ENCODE assay signal across 8 cellular contexts in the genomic region with DNA sequence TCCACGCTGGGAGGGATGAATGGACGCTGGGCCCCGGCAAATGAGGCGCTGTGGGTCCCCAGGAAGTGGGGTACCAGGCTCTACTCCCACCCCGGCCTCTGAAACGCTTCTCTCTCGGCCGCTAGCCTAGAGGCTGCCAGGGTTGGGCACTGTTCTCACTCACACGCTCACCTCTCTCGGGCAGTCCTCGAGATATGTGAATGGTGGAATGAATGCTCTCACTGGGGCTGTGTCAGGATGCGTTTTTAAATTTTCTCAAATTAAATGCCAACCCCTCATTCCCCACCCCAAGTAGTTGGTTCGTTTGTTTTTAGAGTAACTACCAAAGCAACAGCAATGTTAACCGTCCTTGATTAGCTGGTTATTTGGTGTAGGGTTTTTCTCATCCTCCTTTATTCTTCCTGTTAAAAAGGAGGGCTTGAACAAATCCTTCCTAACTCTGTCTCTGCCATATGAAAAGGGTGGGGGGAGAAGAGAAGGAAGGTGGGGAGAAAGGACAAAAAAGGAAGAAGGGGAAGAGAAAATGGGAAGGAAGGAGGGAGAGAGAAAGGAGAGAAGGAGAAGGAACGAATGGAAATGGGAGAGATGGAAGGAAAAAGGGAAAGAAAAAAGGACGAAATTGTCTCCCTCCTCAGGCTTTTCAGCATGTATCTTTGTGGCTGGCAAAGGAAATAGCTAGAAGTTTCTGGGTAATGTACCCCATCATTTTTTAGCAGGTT. TPM values are rescaled to one million over a fixed set of nuclear protein-coding genes. Genes with fewer than 3 reads are reported as not detected.
DNase-seq lines count a peak whose midpoint lies in the region; ATAC-seq, FAIRE-seq and TF ChIP-seq lines count a peak whose summit lies in the region.

No MANE protein-coding gene starts in this region.

- TF ChIP-seq EP300 in HepG2 (IDR thresholded peaks at IDR 0.05; ENCODE audit: low read depth in 2 of 2, low read length in 2 of 2): no peak
- TF ChIP-seq EP300 in HepG2 (CRISPR knock-in tag; IDR thresholded peaks at IDR 0.05; ENCODE audit: borderline replicate concordance): no peak

- intact Hi-C loops in HepG2 (cut with micrococcal nuclease; ENCODE audit: unreplicated experiment): no loop called here

- in situ Hi-C loops in HepG2 (cut with HindIII; ENCODE audit: extremely low pct_ligation_motif_present, low pct_unique_long_range_greater_than_20kb): loop anchor here (10.0 kb wide), 1 partner anchor 1026 kb away; no protein-coding TSS in a partner anchor

- no peak overlapping the region for H3K27ac ChIP-seq in HepG2 (ENCODE audit: extremely low read length, insufficient read depth, low read length)
- peak overlapping the region; percentile 14 for H3K27ac ChIP-seq in urinary bladder (ENCODE audit: low read depth)

- no peak for TF ChIP-seq RAD21 in HepG2 (CRISPR knock-in tag; IDR thresholded peaks at IDR 0.05)

- ATAC-seq in HG02571 (IDR thresholded peaks at IDR 0.05; ENCODE audit: unreplicated experiment) (peak; percentile 4), HepG2 (peak; percentile 24; the same call in 2 of the 3 replicates)
- no peak for ATAC-seq in activated CD8-positive, alpha-beta T cell treated with anti-CD3 and anti-CD28 coated beads, Interleukin-2, amount 10 ng/mL, durations not matched to agents 7 days and 5 days

- H3K36me3 Mint-ChIP-seq in activated CD8-positive, alpha-beta T cell treated with anti-CD3 and anti-CD28 coated beads, Interleukin-2, amount 10 ng/mL, durations not matched to agents 7 days and 5 days (ENCODE audit: low read depth): peaks cover 2% of the 10 kb centered on the region

- H4K20me1 ChIP-seq in HepG2 (ENCODE audit: insufficient read depth, low read length): no peaks in the 10 kb centered on the region

- H3K79me2 ChIP-seq in HepG2 (ENCODE audit: insufficient read depth, low read length): no peaks in the 10 kb centered on the region

- POLR2A ChIA-PET in activated CD8-positive, alpha-beta T cell treated with anti-CD3 and anti-CD28 coated beads, Interleukin-2, amount 10 ng/mL, durations not matched to agents 7 days and 5 days (lab: Charles Lee): no interaction called here
- POLR2A ChIA-PET in HepG2 (lab: Yijun Ruan, JAX): no interaction called here

- no peak for FAIRE-seq in HepG2 (lab: Jason Lieb, UNC)

- BruUV-seq in HepG2 (replicated peaks; lab: Mats Ljungman, UMichigan): no TSS peak

- TF ChIP-seq CTCF in GM06990 (IDR thresholded peaks at IDR 0.05; ENCODE audit: insufficient read depth, low read length, poor library complexity, severe bottlenecking) (no peak), HepG2 (CRISPR knock-in tag; IDR thresholded peaks at IDR 0.05) (no peak)

- TF ChIP-seq POLR2A in HepG2 (IDR thresholded peaks at IDR 0.05; ENCODE audit: insufficient read depth in 1 of 2, low read depth in 2 of 2, low read length in 2 of 2): no peak

- no peaks in the 10 kb centered on the region for H3K27me3 ChIP-seq in GM06990 (replicated peaks; ENCODE audit: control insufficient read depth, insufficient read depth, low read length)
- H3K27me3 ChIP-seq in HepG2 (ENCODE audit: control insufficient read depth in 1 of 2, insufficient read depth in 2 of 2, low read length in 2 of 2): peaks cover 4 to 53% of the 10 kb centered on the region in 2 experiments

- CTCF ChIA-PET in activated CD8-positive, alpha-beta T cell treated with anti-CD3 and anti-CD28 coated beads, Interleukin-2, amount 10 ng/mL, durations not matched to agents 7 days and 5 days (lab: Charles Lee): interaction anchor here (1.3 to 1.9 kb wide), 2 partner anchors 31 to 405 kb away, joined by 3 to 10 read pairs; no protein-coding TSS in a partner anchor
- CTCF ChIA-PET in HepG2 (lab: Yijun Ruan, JAX; ENCODE audit: low intra/inter-chr PET ratio, low total read pairs): no interaction called here

- peaks cover 80% of the 10 kb centered on the region for H3K27me3 Mint-ChIP-seq in activated CD8-positive, alpha-beta T cell treated with anti-CD3 and anti-CD28 coated beads, Interleukin-2, amount 10 ng/mL, durations not matched to agents 7 days and 5 days (ENCODE audit: low read depth)

- H3K36me3 ChIP-seq in GM06990 (ENCODE audit: control insufficient read depth, insufficient read depth, low read length) (no peaks in the 10 kb centered on the region), HepG2 (replicated peaks in 1 of 2; ENCODE audit: control insufficient read depth in 1 of 2, insufficient read depth in 2 of 2, low read length in 2 of 2) (no peaks in the 10 kb centered on the region), urinary bladder (ENCODE audit: insufficient read depth) (no peaks in the 10 kb centered on the region)

- peaks cover 47% of the 10 kb centered on the region for H3K4me1 Mint-ChIP-seq in activated CD8-positive, alpha-beta T cell treated with anti-CD3 and anti-CD28 coated beads, Interleukin-2, amount 10 ng/mL, durations not matched to agents 7 days and 5 days (ENCODE audit: low read depth)

- no peak overlapping the region for H3K9ac ChIP-seq in HepG2 (ENCODE audit: insufficient read depth, low read depth, low read length)

- H3K9me3 Mint-ChIP-seq in activated CD8-positive, alpha-beta T cell treated with anti-CD3 and anti-CD28 coated beads, Interleukin-2, amount 10 ng/mL, durations not matched to agents 7 days and 5 days (ENCODE audit: insufficient read depth): no peaks in the 10 kb centered on the region

- H2AFZ ChIP-seq in HepG2 (ENCODE audit: low read length): no peak overlapping the region

- peak overlapping the region; percentile 87 for H3K4me3 ChIP-seq in GM06990 (replicated peaks; ENCODE audit: low read depth, low read length)
- no peak overlapping the region for H3K4me3 ChIP-seq in HepG2 (replicated peaks in 1 of 3; ENCODE audit: insufficient read depth in 1 of 3, low read depth in 2 of 3, low read length in 3 of 3)
- peak overlapping the region; percentile 52 for H3K4me3 ChIP-seq in urinary bladder (ENCODE audit: low read depth, low read length)

- 15% methylated on average over 13 of the region's 16 CpGs for WGBS in HepG2 (ENCODE audit: low lambda C conversion rate)
- 25% methylated on average over 16 of the region's 16 CpGs for WGBS in urinary bladder

- H3K9me3 ChIP-seq in HepG2 (ENCODE audit: low read length): no peaks in the 10 kb centered on the region

- H3K4me1 ChIP-seq in HepG2 (ENCODE audit: insufficient read depth, low read length) (no peaks in the 10 kb centered on the region), urinary bladder (ENCODE audit: insufficient read depth) (no peaks in the 10 kb centered on the region)

- DNase-seq in GM06990 (ENCODE audit: extremely low read depth, insufficient read length) (no peak), HepG2 (ENCODE audit: low spot score) (no peak), cerebellar nuclear complex (lab: John Stamatoyannopoulos, UW) (no peak), anterior cingulate cortex (lab: John Stamatoyannopoulos, UW) (no peak)
- no peak for DNase-seq in activated CD8-positive, alpha-beta T cell treated with anti-CD3 and anti-CD28 coated beads, Interleukin-2, amount 10 ng/mL, durations not matched to agents 7 days and 5 days
- no peak for DNase-seq in stimulated activated CD4-positive, alpha-beta T cell treated with anti-CD3 and anti-CD28 coated beads, Interleukin-2, amount 100 ng/mL, for 24 hours

- no peak overlapping the region for H3K27ac Mint-ChIP-seq in activated CD8-positive, alpha-beta T cell treated with anti-CD3 and anti-CD28 coated beads, Interleukin-2, amount 10 ng/mL, durations not matched to agents 7 days and 5 days

- H3K4me2 ChIP-seq in HepG2 (ENCODE audit: low read depth, low read length): no peak overlapping the region

- H3K4me3 Mint-ChIP-seq in activated CD8-positive, alpha-beta T cell treated with anti-CD3 and anti-CD28 coated beads, Interleukin-2, amount 10 ng/mL, durations not matched to agents 7 days and 5 days: peak overlapping the region; percentile 83

TF ChIP-seq in HepG2, 621 proteins besides CTCF, POLR2A, EP300 and RAD21 (continues in another document):
- no peak for TF ChIP-seq ZNF280B (CRISPR knock-in tag; IDR thresholded peaks at IDR 0.05; ENCODE audit: borderline replicate concordance)
- no peak for TF ChIP-seq ZNF790 (CRISPR knock-in tag; IDR thresholded peaks at IDR 0.05; ENCODE audit: borderline replicate concordance)

RNA-seq across cellular contexts. Expression of gene EBF1, which starts 1.4 kb away (rescaled TPM):
- total RNA-seq in activated CD8-positive, alpha-beta T cell treated with anti-CD3 and anti-CD28 coated beads, Interleukin-2, amount 10 ng/mL, durations not matched to agents 7 days and 5 days: under 1 TPM; 0.08 to 0.52 TPM
- total RNA-seq in HepG2 (2016; rRNA removed; fragmentation: Illumina TruSeq; extraction: Trizol) (not detected in 2 replicates), urinary bladder (44.1 TPM)
- total RNA-seq in HepG2 (2016; cell fraction: cytosol; rRNA removed; fragmentation: Illumina TruSeq; extraction: Trizol; ENCODE audit: low read depth): not detected in 2 replicates
- not detected in 2 replicates for total RNA-seq in HepG2 (2016; cell fraction: insoluble cytoplasmic fraction; rRNA removed; fragmentation: Illumina TruSeq; extraction: Trizol)
- not detected in 2 replicates for total RNA-seq in HepG2 (2016; cell fraction: membrane; rRNA removed; fragmentation: Illumina TruSeq; extraction: Trizol)
- total RNA-seq in HepG2 (2016; cell fraction: nucleus; rRNA removed; fragmentation: Illumina TruSeq; extraction: Trizol): not detected in 2 replicates
- polyA plus RNA-seq in HepG2 (2011; rRNA removed) (not detected in 2 replicates), urinary bladder (16.8 TPM)
- polyA plus RNA-seq in HepG2 (2011; cell fraction: cytosol; rRNA removed): not detected in 2 replicates
- polyA plus RNA-seq in HepG2 (2011; cell fraction: nucleus; rRNA removed): not detected in 2 replicates
- not detected in 2 replicates for polyA plus RNA-seq in HepG2 (2012)
- polyA plus RNA-seq in HepG2 (2016; cell fraction: cytosol; fragmentation: Illumina TruSeq; extraction: Trizol; ENCODE audit: low read depth): not detected in 2 replicates
- not detected in 2 replicates for polyA plus RNA-seq in HepG2 (2016; cell fraction: insoluble cytoplasmic fraction; fragmentation: Illumina TruSeq; extraction: Trizol; ENCODE audit: low read depth)
- not detected in 2 replicates for polyA plus RNA-seq in HepG2 (2016; cell fraction: membrane; fragmentation: Illumina TruSeq; extraction: Trizol; ENCODE audit: low read depth)
- not detected in 2 replicates for polyA plus RNA-seq in HepG2 (2016; cell fraction: nucleus; fragmentation: Illumina TruSeq; extraction: Trizol; ENCODE audit: insufficient read depth, low read depth)
- 0.14 TPM in 1 of 2 replicates, not detected in the other for polyA minus RNA-seq in HepG2 (2011; rRNA and poly(A)+ RNA removed; ENCODE audit: low replicate concordance)
- polyA minus RNA-seq in HepG2 (2011; cell fraction: cytosol; rRNA and poly(A)+ RNA removed): not detected in 2 replicates
- polyA minus RNA-seq in HepG2 (2011; cell fraction: nucleus; rRNA and poly(A)+ RNA removed): not detected in 2 replicates

Comparison
In these comparisons a context has a peak if more than half of its experiments do, and no peak if none do; other contexts are left out.
1. H3K4me3 ChIP-seq: peak in GM06990 (single experiment) and urinary bladder (single experiment); none in HepG2 (0 of 3).
2. RNA of gene EBF1, which starts 1.4 kb away (total RNA-seq): 44.1 TPM in urinary bladder (single experiment); 0.08 to 0.52 TPM in activated CD8-positive, alpha-beta T cell treated with anti-CD3 and anti-CD28 coated beads, Interleukin-2, amount 10 ng/mL, durations not matched to agents 7 days and 5 days and not detected in HepG2; every median in the first group is over 10 times any median in the second.